Comparison of ENCODE assay signal across 17 cellular contexts in genomic region chr2:64090264-64090663, GRCh38. TPM values are rescaled to one million over a fixed set of nuclear protein-coding genes. Genes with fewer than 3 reads are reported as not detected.
DNase-seq lines count a peak whose midpoint lies in the region; ATAC-seq and TF ChIP-seq lines count a peak whose summit lies in the region.
"Had no signal": no experiment of that assay in that cellular context is flagged by ENCODE, and none has a peak within 500 bp of the region (broad histone marks: within the 10 kb centered on the region; RNA-seq: fewer than 3 reads in every experiment).

No MANE protein-coding gene starts in this region.

- no peak overlapping the region for H4K8ac ChIP-seq in neuronal stem cell (ENCODE audit: low read depth, low read length)

- H3K4me1 Mint-ChIP-seq in activated CD8-positive, alpha-beta T cell treated with anti-CD3 and anti-CD28 coated beads for 36 hours (ENCODE audit: low read depth): peaks cover 13% of the 10 kb centered on the region
- no peaks in the 10 kb centered on the region for H3K4me1 Mint-ChIP-seq in activated CD8-positive, alpha-beta T cell treated with anti-CD3 and anti-CD28 coated beads, Interleukin-2, amount 10 ng/mL, durations not matched to agents 7 days and 5 days (ENCODE audit: low read depth)
- peaks cover 54% of the 10 kb centered on the region for H3K4me1 Mint-ChIP-seq in stimulated activated memory B cell treated with anti-CD40 and anti-IgM and Interleukin-4, amounts not matched to agents 10 μg/mL and 1 μg/mL and 100 μg/mL, for 72 hours

- no peak overlapping the region for H3K18ac ChIP-seq in neuronal stem cell (ENCODE audit: low read length)

- POLR2A ChIA-PET in activated CD8-positive, alpha-beta T cell treated with anti-CD3 and anti-CD28 coated beads for 36 hours (lab: Charles Lee): interaction anchor here (0.5 kb wide), 1 partner anchor 341 kb away, joined by 3 read pairs; no protein-coding TSS in a partner anchor
- POLR2A ChIA-PET in activated CD8-positive, alpha-beta T cell treated with anti-CD3 and anti-CD28 coated beads, Interleukin-2, amount 10 ng/mL, durations not matched to agents 7 days and 5 days (lab: Charles Lee): no interaction called here
- POLR2A ChIA-PET in OCI-LY7 (lab: Charles Lee): interaction anchor here (0.6 to 2.0 kb wide), 16 partner anchors 8 to 138 kb away, joined by 3 to 10 read pairs (median 4); no protein-coding TSS in a partner anchor

- H3K23ac ChIP-seq in neuronal stem cell (ENCODE audit: low read depth, low read length, poor library complexity): no peak overlapping the region

- no peak overlapping the region for H3K27ac Mint-ChIP-seq in activated CD8-positive, alpha-beta T cell treated with anti-CD3 and anti-CD28 coated beads for 36 hours
- no peak overlapping the region for H3K27ac Mint-ChIP-seq in activated CD8-positive, alpha-beta T cell treated with anti-CD3 and anti-CD28 coated beads, Interleukin-2, amount 10 ng/mL, durations not matched to agents 7 days and 5 days
- peak overlapping the region; percentile 68 for H3K27ac Mint-ChIP-seq in stimulated activated memory B cell treated with anti-CD40 and anti-IgM and Interleukin-4, amounts not matched to agents 10 μg/mL and 1 μg/mL and 100 μg/mL, for 72 hours
- H3K27ac Mint-ChIP-seq: stimulated activated effector memory CD8-positive, alpha-beta T cell treated with anti-CD3 and anti-CD28 coated beads, Interleukin-12 subunit alpha, Interleukin-12 subunit beta, amount 100 ng/mL, for 72 hours had no signal

- no peaks in the 10 kb centered on the region for H4K20me1 ChIP-seq in OCI-LY7 (ENCODE audit: insufficient read depth, low read length)

- no peak overlapping the region for H3K4ac ChIP-seq in neuronal stem cell (ENCODE audit: low read length)

- no peak overlapping the region for H2AK5ac ChIP-seq in neuronal stem cell (ENCODE audit: low read depth, low read length)

- H3K4me3 Mint-ChIP-seq in activated CD8-positive, alpha-beta T cell treated with anti-CD3 and anti-CD28 coated beads for 36 hours: no peak overlapping the region
- H3K4me3 Mint-ChIP-seq in activated CD8-positive, alpha-beta T cell treated with anti-CD3 and anti-CD28 coated beads, Interleukin-2, amount 10 ng/mL, durations not matched to agents 7 days and 5 days: no peak overlapping the region
- H3K4me3 Mint-ChIP-seq in stimulated activated memory B cell treated with anti-CD40 and anti-IgM and Interleukin-4, amounts not matched to agents 10 μg/mL and 1 μg/mL and 100 μg/mL, for 72 hours: peak overlapping the region; percentile 54
- H3K4me3 Mint-ChIP-seq: activated T-cell treated with anti-CD3 and anti-CD28 coated beads, Interleukin-2, amount 50 U/mL, for 24 hours; stimulated activated effector memory CD8-positive, alpha-beta T cell treated with anti-CD3 and anti-CD28 coated beads, Interleukin-12 subunit alpha, Interleukin-12 subunit beta, amount 100 ng/mL, for 72 hours had no signal

- H3K4me1 ChIP-seq in OCI-LY7 (ENCODE audit: insufficient read depth, low read length, poor library complexity, severe bottlenecking): peaks cover 100% of the 10 kb centered on the region
- peaks cover 0 to 5% of the 10 kb centered on the region in 2 donors for H3K4me1 ChIP-seq in neuronal stem cell (ENCODE audit: control insufficient read depth in 2 of 2, insufficient read depth in 1 of 2, low read depth in 1 of 2, low read length in 2 of 2)
- H3K4me1 ChIP-seq: adrenal gland, uterus had no signal

- H3K79me2 ChIP-seq in OCI-LY7 (ENCODE audit: insufficient read depth, low read depth, low read length): peaks cover 63% of the 10 kb centered on the region

- H2BK120ac ChIP-seq in neuronal stem cell (ENCODE audit: low read depth, low read length): no peak overlapping the region

- H3K27me3 Mint-ChIP-seq in activated CD8-positive, alpha-beta T cell treated with anti-CD3 and anti-CD28 coated beads for 36 hours: no peaks in the 10 kb centered on the region
- no peaks in the 10 kb centered on the region for H3K27me3 Mint-ChIP-seq in activated CD8-positive, alpha-beta T cell treated with anti-CD3 and anti-CD28 coated beads, Interleukin-2, amount 10 ng/mL, durations not matched to agents 7 days and 5 days (ENCODE audit: low read depth)
- H3K27me3 Mint-ChIP-seq in stimulated activated memory B cell treated with anti-CD40 and anti-IgM and Interleukin-4, amounts not matched to agents 10 μg/mL and 1 μg/mL and 100 μg/mL, for 72 hours: no peaks in the 10 kb centered on the region
- H3K27me3 Mint-ChIP-seq: activated T-cell treated with anti-CD3 and anti-CD28 coated beads, Interleukin-2, amount 50 U/mL, for 24 hours had no signal

- ATAC-seq in activated CD8-positive, alpha-beta T cell treated with anti-CD3 and anti-CD28 coated beads for 36 hours: peak; percentile 77
- ATAC-seq in activated CD8-positive, alpha-beta T cell treated with anti-CD3 and anti-CD28 coated beads, Interleukin-2, amount 10 ng/mL, durations not matched to agents 7 days and 5 days: no peak
- peak; percentile 38 for ATAC-seq in GM21786 (IDR thresholded peaks at IDR 0.05; ENCODE audit: unreplicated experiment)
- peak; percentile 80 for ATAC-seq in stimulated activated memory B cell treated with anti-CD40 and anti-IgM and Interleukin-4, amounts not matched to agents 10 μg/mL and 1 μg/mL and 100 μg/mL, for 72 hours
- ATAC-seq: stimulated activated effector memory CD8-positive, alpha-beta T cell treated with anti-CD3 and anti-CD28 coated beads, Interleukin-12 subunit alpha, Interleukin-12 subunit beta, amount 100 ng/mL, for 72 hours had no signal

- H2BK15ac ChIP-seq in neuronal stem cell (ENCODE audit: low read length): no peak overlapping the region

- H3K4me2 ChIP-seq in OCI-LY7 (ENCODE audit: low read length) (peak overlapping the region; percentile 78), neuronal stem cell (ENCODE audit: insufficient read depth, low read length, poor library complexity, severe bottlenecking) (no peak overlapping the region)

- H3K27ac ChIP-seq in OCI-LY7 (ENCODE audit: low read depth, low read length, poor library complexity, severe bottlenecking) (peak overlapping the region; percentile 99), neuronal stem cell (replicated peaks; ENCODE audit: low read length) (no peak overlapping the region)
- H3K27ac ChIP-seq: adrenal gland, uterus had no signal

- H3K79me1 ChIP-seq in neuronal stem cell (ENCODE audit: low read depth, low read length): no peaks in the 10 kb centered on the region

- no peaks in the 10 kb centered on the region for H3K27me3 ChIP-seq in neuronal stem cell (ENCODE audit: control insufficient read depth in 3 of 3, insufficient read depth in 3 of 3, low read depth in 1 of 3, low read length in 3 of 3)
- H3K27me3 ChIP-seq: adrenal gland, MG63, uterus had no signal

- no peak overlapping the region for H2BK5ac ChIP-seq in neuronal stem cell (ENCODE audit: low read length)

- CTCF ChIA-PET in activated CD8-positive, alpha-beta T cell treated with anti-CD3 and anti-CD28 coated beads for 36 hours (lab: Charles Lee): no interaction called here
- CTCF ChIA-PET in activated CD8-positive, alpha-beta T cell treated with anti-CD3 and anti-CD28 coated beads, Interleukin-2, amount 10 ng/mL, durations not matched to agents 7 days and 5 days (lab: Charles Lee): no interaction called here
- CTCF ChIA-PET in OCI-LY7 (lab: Charles Lee; ENCODE audit: unreplicated experiment): no interaction called here

- no peak overlapping the region for H2BK12ac ChIP-seq in neuronal stem cell (ENCODE audit: low read length)

- no peak overlapping the region for H4K91ac ChIP-seq in neuronal stem cell (ENCODE audit: low read depth, low read length, poor library complexity)

- no peak overlapping the region for H3K9ac ChIP-seq in neuronal stem cell (ENCODE audit: low read depth, low read length, poor library complexity)

- no peaks in the 10 kb centered on the region for H3K9me3 Mint-ChIP-seq in activated CD8-positive, alpha-beta T cell treated with anti-CD3 and anti-CD28 coated beads for 36 hours
- no peaks in the 10 kb centered on the region for H3K9me3 Mint-ChIP-seq in activated CD8-positive, alpha-beta T cell treated with anti-CD3 and anti-CD28 coated beads, Interleukin-2, amount 10 ng/mL, durations not matched to agents 7 days and 5 days (ENCODE audit: insufficient read depth)
- peaks cover 3% of the 10 kb centered on the region for H3K9me3 Mint-ChIP-seq in stimulated activated memory B cell treated with anti-CD40 and anti-IgM and Interleukin-4, amounts not matched to agents 10 μg/mL and 1 μg/mL and 100 μg/mL, for 72 hours
- H3K9me3 Mint-ChIP-seq: activated T-cell treated with anti-CD3 and anti-CD28 coated beads, Interleukin-2, amount 50 U/mL, for 24 hours; stimulated activated effector memory CD8-positive, alpha-beta T cell treated with anti-CD3 and anti-CD28 coated beads, Interleukin-12 subunit alpha, Interleukin-12 subunit beta, amount 100 ng/mL, for 72 hours had no signal

- peak overlapping the region; percentile 67 for H3K4me3 ChIP-seq in OCI-LY7 (ENCODE audit: low read depth, low read length, poor library complexity, severe bottlenecking)
- H3K4me3 ChIP-seq in neuronal stem cell (ENCODE audit: low read length in 2 of 2): no peak overlapping the region
- H3K4me3 ChIP-seq: adrenal gland, MG63, uterus had no signal

- intact Hi-C loops in activated CD8-positive, alpha-beta T cell treated with anti-CD3 and anti-CD28 coated beads for 36 hours (cut with micrococcal nuclease): no loop called here
- intact Hi-C loops in OCI-LY7 (cut with micrococcal nuclease; ENCODE audit: unreplicated experiment): loop anchor here (5.0 kb wide), 1 partner anchor 237 kb away; no protein-coding TSS in a partner anchor

- H3K36me3 ChIP-seq in OCI-LY7 (ENCODE audit: insufficient read depth, low read length): peaks cover 58% of the 10 kb centered on the region
- peaks cover 15 to 47% of the 10 kb centered on the region in 2 donors for H3K36me3 ChIP-seq in neuronal stem cell (replicated peaks in 1 of 2; ENCODE audit: control insufficient read depth in 2 of 2, insufficient read depth in 2 of 2, low read length in 2 of 2)
- H3K36me3 ChIP-seq: uterus had no signal

- peaks cover 25% of the 10 kb centered on the region for H3K36me3 Mint-ChIP-seq in activated CD8-positive, alpha-beta T cell treated with anti-CD3 and anti-CD28 coated beads for 36 hours (ENCODE audit: low read depth)
- H3K36me3 Mint-ChIP-seq in activated CD8-positive, alpha-beta T cell treated with anti-CD3 and anti-CD28 coated beads, Interleukin-2, amount 10 ng/mL, durations not matched to agents 7 days and 5 days (ENCODE audit: low read depth): peaks cover 20% of the 10 kb centered on the region
- H3K36me3 Mint-ChIP-seq in stimulated activated memory B cell treated with anti-CD40 and anti-IgM and Interleukin-4, amounts not matched to agents 10 μg/mL and 1 μg/mL and 100 μg/mL, for 72 hours: peaks cover 31% of the 10 kb centered on the region

- no peak for TF ChIP-seq CTCF in activated CD8-positive, alpha-beta T cell treated with anti-CD3 and anti-CD28 coated beads for 36 hours (IDR thresholded peaks at IDR 0.05)
- no peak for TF ChIP-seq CTCF in OCI-LY7 (conservative IDR thresholded peaks at IDR 0.05; ENCODE audit: low read length)

- no peaks in the 10 kb centered on the region for H3K9me2 ChIP-seq in OCI-LY7 (ENCODE audit: insufficient read depth, low read length)

- no TSS peak for BruUV-seq in OCI-LY7 (replicated peaks; lab: Mats Ljungman, UMichigan)

- H3K14ac ChIP-seq in neuronal stem cell (ENCODE audit: low read length): no peak overlapping the region

- H3K9me3 ChIP-seq in OCI-LY7 (ENCODE audit: low read length) (no peaks in the 10 kb centered on the region; the same call in 1 of the 2 replicates), neuronal stem cell (replicated peaks in 1 of 2; ENCODE audit: control insufficient read depth in 2 of 2, insufficient read depth in 1 of 2, low read depth in 1 of 2, low read length in 2 of 2) (peaks cover 3 to 5% of the 10 kb centered on the region in 2 donors)
- H3K9me3 ChIP-seq: adrenal gland, MG63, uterus had no signal

- no CpG with 5 or more reads among the region's 2 CpGs for WGBS in neuronal stem cell (ENCODE audit: extremely low coverage in 2 of 2, insufficient read length in 2 of 2, insufficient replicate concordance in 1 of 2), 2 donors

- peak; percentile 37 for DNase-seq in activated CD8-positive, alpha-beta T cell treated with anti-CD3 and anti-CD28 coated beads for 36 hours
- DNase-seq in activated CD8-positive, alpha-beta T cell treated with anti-CD3 and anti-CD28 coated beads, Interleukin-2, amount 10 ng/mL, durations not matched to agents 7 days and 5 days: no peak
- DNase-seq in OCI-LY7 (ENCODE audit: low spot score): peak; percentile 75
- DNase-seq in NCI-H2081 (lab: John Stamatoyannopoulos, UW): no peak
- no peak for DNase-seq in neuronal stem cell (ENCODE audit: low spot score)
- no peak for DNase-seq in activated naive CD4-positive, alpha-beta T cell treated with Interleukin-2 at 50 U/mL for 16 hours
- DNase-seq: activated CD4-positive, alpha-beta T cell treated with anti-CD3 and anti-CD28 coated beads for 48 hours; activated T-cell treated with anti-CD3 and anti-CD28 coated beads, Interleukin-2, amount 50 U/mL, for 24 hours; adrenal gland; central memory CD4-positive, alpha-beta T cell; effector CD8-positive, alpha-beta T cell; MG63; SHP77; uterus had no signal

- no peak overlapping the region for H2AFZ ChIP-seq in OCI-LY7 (ENCODE audit: low read length)
- no peak overlapping the region for H2AFZ ChIP-seq in neuronal stem cell (ENCODE audit: low read length)

RNA-seq across cellular contexts. Expression of gene PELI1, which starts 54.0 kb away (rescaled TPM):
- total RNA-seq in activated CD8-positive, alpha-beta T cell treated with anti-CD3 and anti-CD28 coated beads for 36 hours: 10 to 100 TPM; 29.8 to 39.2 TPM
- 10 to 100 TPM; 21.1 to 21.9 TPM for total RNA-seq in activated CD8-positive, alpha-beta T cell treated with anti-CD3 and anti-CD28 coated beads, Interleukin-2, amount 10 ng/mL, durations not matched to agents 7 days and 5 days
- 108 and 110 TPM in 2 replicates for total RNA-seq in OCI-LY7 (2014; rRNA removed; shearing (Covaris generic))
- 174 and 211 TPM in 2 replicates for total RNA-seq in OCI-LY7 (2022)
- polyA plus RNA-seq in neuronal stem cell (2013, experiment 1 of 2): 28.6 TPM
- 28.9 TPM for polyA plus RNA-seq in neuronal stem cell (2013, experiment 2 of 2)

Comparison
In these comparisons a context has a peak if more than half of its experiments do, and no peak if none do; other contexts are left out.
1. DNase-seq: peak in activated CD8-positive, alpha-beta T cell treated with anti-CD3 and anti-CD28 coated beads for 36 hours (single experiment) and OCI-LY7 (single experiment); none in activated CD8-positive, alpha-beta T cell treated with anti-CD3 and anti-CD28 coated beads, Interleukin-2, amount 10 ng/mL, durations not matched to agents 7 days and 5 days (single experiment), NCI-H2081 (0 of 2), neuronal stem cell (single experiment) and activated naive CD4-positive, alpha-beta T cell treated with Interleukin-2 at 50 U/mL for 16 hours (single experiment).